16 cellular contexts compared by ENCODE assay signal in genomic region chr1:89025928-89026327, GRCh38. TPM values are rescaled to one million over a fixed set of nuclear protein-coding genes. Genes with fewer than 3 reads are reported as not detected.
DNase-seq lines count a peak whose midpoint lies in the region; ATAC-seq lines count a peak whose summit lies in the region.
"Had no signal": no experiment of that assay in that cellular context is flagged by ENCODE, and none has a peak within 500 bp of the region (broad histone marks: within the 10 kb centered on the region; RNA-seq: fewer than 3 reads in every experiment).

No MANE protein-coding gene starts in this region.

- DNase-seq in activated CD4-positive, CD25-positive, alpha-beta regulatory T cell treated with anti-CD3 and anti-CD28 coated beads, Interleukin-2, amount 50 U/mL, for 72 hours, result no peak
- DNase-seq in activated naive CD4-positive, alpha-beta T cell treated with anti-CD3 and anti-CD28 coated beads for 36 hours, result peak; percentile 41
- DNase-seq in activated naive CD4-positive, alpha-beta T cell treated with anti-CD3 and anti-CD28 coated beads, Interleukin-2, amount 50 U/mL, for 16 hours, result no peak
- no peak for DNase-seq in stimulated activated naive CD8-positive, alpha-beta T cell treated with anti-CD3 and anti-CD28 coated beads, Interleukin-15, Interleukin-2, amounts not matched to agents 100 U/mL and 50 U/mL, for 24 hours
- no peak for DNase-seq in stimulated activated naive CD8-positive, alpha-beta T cell treated with anti-CD3 and anti-CD28 coated beads, Interleukin-15, amount 100 ng/mL, for 72 hours
- no peak for DNase-seq in occipital lobe (lab: John Stamatoyannopoulos, UW)
- DNase-seq: 8988T; CD4-positive, alpha-beta memory T cell; DMS153; DMS79; GDM1; HCEC 1CT had no signal

- H3K27me3 Mint-ChIP-seq in activated naive CD4-positive, alpha-beta T cell treated with anti-CD3 and anti-CD28 coated beads for 36 hours (ENCODE audit: low read depth), result peaks cover 8% of the 10 kb centered on the region
- no peaks in the 10 kb centered on the region for H3K27me3 Mint-ChIP-seq in stimulated activated naive CD8-positive, alpha-beta T cell treated with anti-CD3 and anti-CD28 coated beads, Interleukin-15, amount 100 ng/mL, for 72 hours
- no peaks in the 10 kb centered on the region for H3K27me3 Mint-ChIP-seq in stimulated activated memory B cell treated with anti-CD40 and anti-IgM and Interleukin-4, amounts not matched to agents 10 μg/mL and 1 μg/mL and 100 μg/mL, for 72 hours
- H3K27me3 Mint-ChIP-seq: CD4-positive, alpha-beta memory T cell had no signal

- CTCF ChIA-PET in activated naive CD4-positive, alpha-beta T cell treated with anti-CD3 and anti-CD28 coated beads for 36 hours (lab: Charles Lee), result no interaction called here

- no peak overlapping the region for H3K27ac Mint-ChIP-seq in activated naive CD4-positive, alpha-beta T cell treated with anti-CD3 and anti-CD28 coated beads for 36 hours
- no peak overlapping the region for H3K27ac Mint-ChIP-seq in stimulated activated naive CD8-positive, alpha-beta T cell treated with anti-CD3 and anti-CD28 coated beads, Interleukin-15, amount 100 ng/mL, for 72 hours
- no peak overlapping the region for H3K27ac Mint-ChIP-seq in stimulated activated memory B cell treated with anti-CD40 and anti-IgM and Interleukin-4, amounts not matched to agents 10 μg/mL and 1 μg/mL and 100 μg/mL, for 72 hours
- H3K27ac Mint-ChIP-seq: GM23338 had no signal

- H3K4me3 Mint-ChIP-seq in activated naive CD4-positive, alpha-beta T cell treated with anti-CD3 and anti-CD28 coated beads for 36 hours, result no peak overlapping the region
- H3K4me3 Mint-ChIP-seq in stimulated activated naive CD8-positive, alpha-beta T cell treated with anti-CD3 and anti-CD28 coated beads, Interleukin-15, amount 100 ng/mL, for 72 hours, result no peak overlapping the region
- no peak overlapping the region for H3K4me3 Mint-ChIP-seq in stimulated activated memory B cell treated with anti-CD40 and anti-IgM and Interleukin-4, amounts not matched to agents 10 μg/mL and 1 μg/mL and 100 μg/mL, for 72 hours
- H3K4me3 Mint-ChIP-seq: CD14-positive monocyte; CD4-positive, alpha-beta memory T cell; GM23338 had no signal

- peaks cover 22% of the 10 kb centered on the region for H3K9me3 Mint-ChIP-seq in activated naive CD4-positive, alpha-beta T cell treated with anti-CD3 and anti-CD28 coated beads for 36 hours
- peaks cover 24 to 33% of the 10 kb centered on the region in 2 donors for H3K9me3 Mint-ChIP-seq in stimulated activated naive CD8-positive, alpha-beta T cell treated with anti-CD3 and anti-CD28 coated beads, Interleukin-15, amount 100 ng/mL, for 72 hours
- H3K9me3 Mint-ChIP-seq in stimulated activated memory B cell treated with anti-CD40 and anti-IgM and Interleukin-4, amounts not matched to agents 10 μg/mL and 1 μg/mL and 100 μg/mL, for 72 hours, result peaks cover 7% of the 10 kb centered on the region
- H3K9me3 Mint-ChIP-seq: GM23338 had no signal

- H3K4me1 Mint-ChIP-seq in activated naive CD4-positive, alpha-beta T cell treated with anti-CD3 and anti-CD28 coated beads for 36 hours (ENCODE audit: low read depth), result peaks cover 48% of the 10 kb centered on the region
- peaks cover 38% of the 10 kb centered on the region for H3K4me1 Mint-ChIP-seq in stimulated activated naive CD8-positive, alpha-beta T cell treated with anti-CD3 and anti-CD28 coated beads, Interleukin-15, amount 100 ng/mL, for 72 hours
- peaks cover 17% of the 10 kb centered on the region for H3K4me1 Mint-ChIP-seq in stimulated activated memory B cell treated with anti-CD40 and anti-IgM and Interleukin-4, amounts not matched to agents 10 μg/mL and 1 μg/mL and 100 μg/mL, for 72 hours

- H3K36me3 Mint-ChIP-seq in activated naive CD4-positive, alpha-beta T cell treated with anti-CD3 and anti-CD28 coated beads for 36 hours (ENCODE audit: low read depth), result peaks cover 12% of the 10 kb centered on the region
- H3K36me3 Mint-ChIP-seq in stimulated activated memory B cell treated with anti-CD40 and anti-IgM and Interleukin-4, amounts not matched to agents 10 μg/mL and 1 μg/mL and 100 μg/mL, for 72 hours, result peaks cover 8% of the 10 kb centered on the region
- H3K36me3 Mint-ChIP-seq: CD14-positive monocyte had no signal

- intact Hi-C loops in activated naive CD4-positive, alpha-beta T cell treated with anti-CD3 and anti-CD28 coated beads for 36 hours (cut with micrococcal nuclease), result no loop called here

- peak; percentile 59 to 76 for ATAC-seq in activated CD4-positive, CD25-positive, alpha-beta regulatory T cell treated with anti-CD3 and anti-CD28 coated beads, Interleukin-2, amount 50 U/mL, for 24 hours
- ATAC-seq in stimulated activated naive CD8-positive, alpha-beta T cell treated with anti-CD3 and anti-CD28 coated beads, Interleukin-15, Interleukin-2, amounts not matched to agents 100 U/mL and 50 U/mL, for 24 hours, result peak; percentile 47
- no peak for ATAC-seq in stimulated activated naive CD8-positive, alpha-beta T cell treated with anti-CD3 and anti-CD28 coated beads, Interleukin-15, amount 100 ng/mL, for 72 hours
- ATAC-seq in stimulated activated memory B cell treated with anti-CD40 and anti-IgM and Interleukin-4, amounts not matched to agents 10 μg/mL and 1 μg/mL and 100 μg/mL, for 72 hours, result no peak
- ATAC-seq: GM23338 had no signal

RNA-seq across cellular contexts. Expression of gene GBP3, which starts 3.3 kb away (rescaled TPM):
- 1 to 10 TPM; 1.4 to 1.8 TPM for total RNA-seq in activated naive CD4-positive, alpha-beta T cell treated with anti-CD3 and anti-CD28 coated beads for 36 hours
- total RNA-seq in occipital lobe, result 0.94 TPM
- total RNA-seq: GM23338 had no signal

RNA-seq across cellular contexts. Expression of gene KYAT3, which starts 33.5 kb away (rescaled TPM):
- total RNA-seq in activated naive CD4-positive, alpha-beta T cell treated with anti-CD3 and anti-CD28 coated beads for 36 hours, result 10 to 100 TPM; 52.4 to 56.4 TPM
- total RNA-seq in occipital lobe, result 19.8 TPM

RNA-seq across cellular contexts. Expression of gene RBMXL1, which starts 33.5 kb away (rescaled TPM):
- 10 to 100 TPM; 20.7 to 22.0 TPM for total RNA-seq in activated naive CD4-positive, alpha-beta T cell treated with anti-CD3 and anti-CD28 coated beads for 36 hours
- 35.7 TPM for total RNA-seq in occipital lobe

RNA-seq across cellular contexts. Expression of gene GBP1, which starts 39.1 kb away (rescaled TPM):
- total RNA-seq in activated naive CD4-positive, alpha-beta T cell treated with anti-CD3 and anti-CD28 coated beads for 36 hours, result 10 to 100 TPM; 48.2 to 52.8 TPM
- total RNA-seq in occipital lobe, result 1.9 TPM
- total RNA-seq: GM23338 had no signal

Comparison
In these comparisons a context has a peak if more than half of its experiments do, and no peak if none do; other contexts are left out.
1. ATAC-seq: peak in activated CD4-positive, CD25-positive, alpha-beta regulatory T cell treated with anti-CD3 and anti-CD28 coated beads, Interleukin-2, amount 50 U/mL, for 24 hours (2 of 2) and stimulated activated naive CD8-positive, alpha-beta T cell treated with anti-CD3 and anti-CD28 coated beads, Interleukin-15, Interleukin-2, amounts not matched to agents 100 U/mL and 50 U/mL, for 24 hours (single experiment); none in stimulated activated naive CD8-positive, alpha-beta T cell treated with anti-CD3 and anti-CD28 coated beads, Interleukin-15, amount 100 ng/mL, for 72 hours (single experiment) and stimulated activated memory B cell treated with anti-CD40 and anti-IgM and Interleukin-4, amounts not matched to agents 10 μg/mL and 1 μg/mL and 100 μg/mL, for 72 hours (single experiment).